Comparison of ENCODE assay signal across 15 cellular contexts in genomic region chr2:99827296-99827999, GRCh38.
DNase-seq lines count a peak whose midpoint lies in the region; ATAC-seq and TF ChIP-seq lines count a peak whose summit lies in the region.
"Had no signal": no experiment of that assay in that cellular context is flagged by ENCODE, and none has a peak within 500 bp of the region (broad histone marks: within the 10 kb centered on the region; RNA-seq: fewer than 3 reads in every experiment).

No MANE protein-coding gene starts in this region.

- peak overlapping the region; percentile 2 to 90 (median 85); a peak in 20 of 22 replicates for H3K27ac ChIP-seq in BLaER1 treated with 17β-estradiol and CSF1 and Interleukin-3, amounts not matched to agents 10 nM and 100 nM
- H3K27ac ChIP-seq in IMR-90 (ENCODE audit: insufficient read depth, low read length): no peak overlapping the region
- H3K27ac ChIP-seq: gastrocnemius medialis, SJSA1, tibial artery had no signal

- TF ChIP-seq RAD21 in IMR-90 (IDR thresholded peaks at IDR 0.05; ENCODE audit: low read length): no peak

- H2AK5ac ChIP-seq in IMR-90 (ENCODE audit: low read depth, low read length): peak overlapping the region; percentile 30

- no peaks in the 10 kb centered on the region for H3K27me3 ChIP-seq in BLaER1 treated with 17β-estradiol and CSF1 and Interleukin-3, amounts not matched to agents 10 nM and 100 nM
- H3K27me3 ChIP-seq in IMR-90 (ENCODE audit: control insufficient read depth, insufficient read depth, low read length): no peaks in the 10 kb centered on the region
- H3K27me3 ChIP-seq: gastrocnemius medialis, SJSA1, tibial artery had no signal

- H3K9me3 ChIP-seq in BLaER1 treated with 17β-estradiol and CSF1 and Interleukin-3, amounts not matched to agents 10 nM and 100 nM (replicated peaks in 1 of 11): peaks cover 16 to 30% (median 26%) of the 10 kb centered on the region in 11 experiments; a peak in 21 of 22 replicates
- no peaks in the 10 kb centered on the region for H3K9me3 ChIP-seq in IMR-90 (ENCODE audit: control insufficient read depth, insufficient read depth, low read length)
- H3K9me3 ChIP-seq: gastrocnemius medialis, SJSA1, tibial artery had no signal

- dilution Hi-C loops in IMR-90 (cut with HindIII; ENCODE audit: low sequenced_read_pairs, unreplicated experiment): no loop called here

- H3K4me2 ChIP-seq in BLaER1 treated with 17β-estradiol and CSF1 and Interleukin-3, amounts not matched to agents 10 nM and 100 nM: peak overlapping the region; percentile 74 to 93 (median 82)
- no peak overlapping the region for H3K4me2 ChIP-seq in IMR-90 (ENCODE audit: low read depth, low read length)

- peak overlapping the region in 3 of 10 experiments; percentile 25 to 39 (median 28); a peak in 4 of 20 replicates for H3K4me3 ChIP-seq in BLaER1 treated with 17β-estradiol and CSF1 and Interleukin-3, amounts not matched to agents 10 nM and 100 nM
- no peak overlapping the region for H3K4me3 ChIP-seq in IMR-90 (ENCODE audit: insufficient read depth, low read depth, low read length)
- H3K4me3 ChIP-seq: gastrocnemius medialis, SJSA1, tibial artery had no signal

- H3K23ac ChIP-seq in IMR-90 (ENCODE audit: low read depth, low read length): no peak overlapping the region; the same call in 1 of the 2 replicates

- no peaks in the 10 kb centered on the region for H4K20me1 ChIP-seq in BLaER1 treated with 17β-estradiol and CSF1 and Interleukin-3, amounts not matched to agents 10 nM and 100 nM
- no peaks in the 10 kb centered on the region for H4K20me1 ChIP-seq in IMR-90 (ENCODE audit: insufficient read depth, low read length)

- in situ Hi-C loops in IMR-90 (cut with MboI; ENCODE audit: low sequenced_read_pairs): no loop called here

- 75% methylated on average over 2 of the region's 8 CpGs; no CpG with 5 or more reads in 1 of the 2 experiments for WGBS in IMR-90 (ENCODE audit: extremely low coverage in 2 of 2, insufficient read length in 1 of 2), 2 experiments

- H3K36me3 ChIP-seq in BLaER1 treated with 17β-estradiol and CSF1 and Interleukin-3, amounts not matched to agents 10 nM and 100 nM: peaks cover 0 to 37% (median 15%) of the 10 kb centered on the region in 11 experiments; a peak in 15 of 22 replicates
- peaks cover 15% of the 10 kb centered on the region for H3K36me3 ChIP-seq in IMR-90 (ENCODE audit: control insufficient read depth, insufficient read depth, low read length)
- H3K36me3 ChIP-seq: gastrocnemius medialis, SJSA1, tibial artery had no signal

- H2BK20ac ChIP-seq in IMR-90 (ENCODE audit: low read depth, low read length): no peak overlapping the region

- no peak overlapping the region; the same call in 1 of the 2 replicates for H3K14ac ChIP-seq in IMR-90 (replicated peaks; ENCODE audit: low read depth, low read length)

- no peak overlapping the region for H2BK15ac ChIP-seq in IMR-90 (ENCODE audit: low read depth, low read length)

- H4K5ac ChIP-seq in IMR-90 (ENCODE audit: low read depth, low read length): peak overlapping the region; percentile 54; the same call in 1 of the 2 replicates

- ATAC-seq in IMR-90 (ENCODE audit: low read depth) (no peak), HG02588 (IDR thresholded peaks at IDR 0.05; ENCODE audit: unreplicated experiment) (no peak), HG02678 (IDR thresholded peaks at IDR 0.05; ENCODE audit: unreplicated experiment) (no peak), GM19023 (IDR thresholded peaks at IDR 0.05; ENCODE audit: unreplicated experiment) (no peak), GM18520 (IDR thresholded peaks at IDR 0.05; ENCODE audit: unreplicated experiment) (no peak)
- ATAC-seq: gastrocnemius medialis had no signal

- peak overlapping the region; percentile 39; the same call in 1 of the 2 replicates for H3K4ac ChIP-seq in IMR-90 (ENCODE audit: low read depth, low read length)

- no peak for TF ChIP-seq CTCF in IMR-90 (conservative IDR thresholded peaks at IDR 0.05; ENCODE audit: low read depth, low read length)

- POLR2A ChIA-PET in IMR-90 (lab: Charles Lee; ENCODE audit: unreplicated experiment): no interaction called here

- H2AFZ ChIP-seq in IMR-90 (replicated peaks; ENCODE audit: low read length, poor library complexity): no peak overlapping the region

- H3K9ac ChIP-seq in BLaER1 treated with 17β-estradiol and CSF1 and Interleukin-3, amounts not matched to agents 10 nM and 100 nM: peak overlapping the region in 9 of 11 experiments; percentile 41 to 74 (median 64); a peak in 17 of 22 replicates
- no peak overlapping the region for H3K9ac ChIP-seq in IMR-90 (ENCODE audit: low read depth, low read length)

- peaks cover 8 to 9% of the 10 kb centered on the region in 2 experiments; a peak in 3 of 4 replicates for H3K79me1 ChIP-seq in IMR-90 (ENCODE audit: low read depth in 1 of 2, low read length in 2 of 2)

- H2AK9ac ChIP-seq in IMR-90 (replicated peaks; ENCODE audit: low read depth, low read length, poor library complexity): no peak overlapping the region

- no peak for TF ChIP-seq POLR2A in IMR-90 (IDR thresholded peaks at IDR 0.05; ENCODE audit: low read depth, low read length)

- intact Hi-C loops in IMR-90 (cut with micrococcal nuclease): no loop called here

- no TSS peak for BruUV-seq in IMR-90 (replicated peaks; lab: Mats Ljungman, UMichigan)

- H3K9me1 ChIP-seq in IMR-90 (ENCODE audit: insufficient read depth, low read length): peaks cover 4% of the 10 kb centered on the region; the same call in 1 of the 2 replicates

- H3K4me1 ChIP-seq in BLaER1 treated with 17β-estradiol and CSF1 and Interleukin-3, amounts not matched to agents 10 nM and 100 nM: peaks cover 24 to 34% (median 29%) of the 10 kb centered on the region in 10 experiments
- peaks cover 8% of the 10 kb centered on the region for H3K4me1 ChIP-seq in IMR-90 (ENCODE audit: control insufficient read depth, insufficient read depth, low read length)
- H3K4me1 ChIP-seq: gastrocnemius medialis, SJSA1, tibial artery had no signal

- H4K91ac ChIP-seq in IMR-90 (ENCODE audit: insufficient read depth, low read depth, low read length): peak overlapping the region; percentile 15; the same call in 1 of the 2 replicates

- CTCF ChIA-PET in IMR-90 (lab: Yijun Ruan, JAX): no interaction called here

- peak overlapping the region in 1 of 2 experiments; percentile 13; a peak in 1 of 4 replicates for H4K8ac ChIP-seq in IMR-90 (ENCODE audit: low read depth in 2 of 2, low read length in 2 of 2)

- DNase-seq in IMR-90 (no peak), SIG-M5 (lab: John Stamatoyannopoulos, UW) (peak; percentile 86), hippocampal formation (lab: John Stamatoyannopoulos, UW) (peak; percentile 14 to 22)
- DNase-seq: activated CD8-positive, alpha-beta memory T cell treated with anti-CD3 and anti-CD28 coated beads, Interleukin-2, amount 50 U/mL, for 4 hours; gastrocnemius medialis; NCI-H2029; NCI-H82; stimulated activated CD4-positive, alpha-beta T cell treated with anti-CD3 and anti-CD28 coated beads, Interleukin-15, amount 100 ng/mL, for 24 hours; tibial artery had no signal

- H3K56ac ChIP-seq in IMR-90 (ENCODE audit: extremely low read depth, insufficient read depth, low read length): no peak overlapping the region

- H3K18ac ChIP-seq in IMR-90 (ENCODE audit: low read depth, low read length): no peak overlapping the region; the same call in 1 of the 2 replicates

- no peak overlapping the region; the same call in 1 of the 2 replicates for H2BK120ac ChIP-seq in IMR-90 (ENCODE audit: low read depth, low read length)

- H2BK5ac ChIP-seq in IMR-90 (ENCODE audit: low read depth, low read length, poor library complexity, severe bottlenecking): no peak overlapping the region

TF ChIP-seq in IMR-90, 13 proteins besides CTCF, POLR2A, EP300 and RAD21:
- no peak for TF ChIP-seq CHD1 (IDR thresholded peaks at IDR 0.05; ENCODE audit: low read depth, low read length)
- TF ChIP-seq, protein P1, sequence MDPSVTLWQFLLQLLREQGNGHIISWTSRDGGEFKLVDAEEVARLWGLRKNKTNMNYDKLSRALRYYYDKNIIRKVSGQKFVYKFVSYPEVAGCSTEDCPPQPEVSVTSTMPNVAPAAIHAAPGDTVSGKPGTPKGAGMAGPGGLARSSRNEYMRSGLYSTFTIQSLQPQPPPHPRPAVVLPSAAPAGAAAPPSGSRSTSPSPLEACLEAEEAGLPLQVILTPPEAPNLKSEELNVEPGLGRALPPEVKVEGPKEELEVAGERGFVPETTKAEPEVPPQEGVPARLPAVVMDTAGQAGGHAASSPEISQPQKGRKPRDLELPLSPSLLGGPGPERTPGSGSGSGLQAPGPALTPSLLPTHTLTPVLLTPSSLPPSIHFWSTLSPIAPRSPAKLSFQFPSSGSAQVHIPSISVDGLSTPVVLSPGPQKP (IDR thresholded peaks at IDR 0.05; ENCODE audit: borderline replicate concordance, low read depth, low read length): no peak
- no peak for TF ChIP-seq RFX5 (IDR thresholded peaks at IDR 0.05; ENCODE audit: low read depth, low read length)
- TF ChIP-seq NFE2L2 (IDR thresholded peaks at IDR 0.05; ENCODE audit: low read depth, low read length): no peak
- no peak for TF ChIP-seq MAZ (IDR thresholded peaks at IDR 0.05; ENCODE audit: borderline replicate concordance, low read depth, low read length)
- TF ChIP-seq MXI1 (IDR thresholded peaks at IDR 0.05; ENCODE audit: borderline replicate concordance, low read depth, low read length): no peak
- TF ChIP-seq, protein P2, sequence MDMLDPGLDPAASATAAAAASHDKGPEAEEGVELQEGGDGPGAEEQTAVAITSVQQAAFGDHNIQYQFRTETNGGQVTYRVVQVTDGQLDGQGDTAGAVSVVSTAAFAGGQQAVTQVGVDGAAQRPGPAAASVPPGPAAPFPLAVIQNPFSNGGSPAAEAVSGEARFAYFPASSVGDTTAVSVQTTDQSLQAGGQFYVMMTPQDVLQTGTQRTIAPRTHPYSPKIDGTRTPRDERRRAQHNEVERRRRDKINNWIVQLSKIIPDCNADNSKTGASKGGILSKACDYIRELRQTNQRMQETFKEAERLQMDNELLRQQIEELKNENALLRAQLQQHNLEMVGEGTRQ (IDR thresholded peaks at IDR 0.05; ENCODE audit: low read depth, low read length): no peak
- TF ChIP-seq FOS (IDR thresholded peaks at IDR 0.05; ENCODE audit: low read depth, low read length): no peak
- TF ChIP-seq CEBPB (IDR thresholded peaks at IDR 0.05; ENCODE audit: low read depth, low read length): no peak
- no peak for TF ChIP-seq MAFK (IDR thresholded peaks at IDR 0.05; ENCODE audit: low read depth, low read length)
- TF ChIP-seq RCOR1 (IDR thresholded peaks at IDR 0.05; ENCODE audit: insufficient replicate concordance, low read length): no peak
- TF ChIP-seq SMC3 (IDR thresholded peaks at IDR 0.05; ENCODE audit: low read depth, low read length): no peak
- no peak for TF ChIP-seq BHLHE40 (IDR thresholded peaks at IDR 0.05; ENCODE audit: low read depth, low read length)
